ENCODE assay signal across 1 cellular context in genomic region chr17:34556384-34556783, GRCh38.
TF ChIP-seq lines count a peak whose summit lies in the region.

No MANE protein-coding gene starts in this region.

TF ChIP-seq in GM23338, 12 proteins besides CTCF, POLR2A, EP300 and RAD21 (continued from another document):
- peak; percentile 91 for TF ChIP-seq REST (IDR thresholded peaks at IDR 0.05; ENCODE audit: unreplicated experiment)
- no peak for TF ChIP-seq EZH2 (IDR thresholded peaks at IDR 0.05; ENCODE audit: low read depth, unreplicated experiment)
